ENCODE assay signal across 1 cellular context in the genomic region with DNA sequence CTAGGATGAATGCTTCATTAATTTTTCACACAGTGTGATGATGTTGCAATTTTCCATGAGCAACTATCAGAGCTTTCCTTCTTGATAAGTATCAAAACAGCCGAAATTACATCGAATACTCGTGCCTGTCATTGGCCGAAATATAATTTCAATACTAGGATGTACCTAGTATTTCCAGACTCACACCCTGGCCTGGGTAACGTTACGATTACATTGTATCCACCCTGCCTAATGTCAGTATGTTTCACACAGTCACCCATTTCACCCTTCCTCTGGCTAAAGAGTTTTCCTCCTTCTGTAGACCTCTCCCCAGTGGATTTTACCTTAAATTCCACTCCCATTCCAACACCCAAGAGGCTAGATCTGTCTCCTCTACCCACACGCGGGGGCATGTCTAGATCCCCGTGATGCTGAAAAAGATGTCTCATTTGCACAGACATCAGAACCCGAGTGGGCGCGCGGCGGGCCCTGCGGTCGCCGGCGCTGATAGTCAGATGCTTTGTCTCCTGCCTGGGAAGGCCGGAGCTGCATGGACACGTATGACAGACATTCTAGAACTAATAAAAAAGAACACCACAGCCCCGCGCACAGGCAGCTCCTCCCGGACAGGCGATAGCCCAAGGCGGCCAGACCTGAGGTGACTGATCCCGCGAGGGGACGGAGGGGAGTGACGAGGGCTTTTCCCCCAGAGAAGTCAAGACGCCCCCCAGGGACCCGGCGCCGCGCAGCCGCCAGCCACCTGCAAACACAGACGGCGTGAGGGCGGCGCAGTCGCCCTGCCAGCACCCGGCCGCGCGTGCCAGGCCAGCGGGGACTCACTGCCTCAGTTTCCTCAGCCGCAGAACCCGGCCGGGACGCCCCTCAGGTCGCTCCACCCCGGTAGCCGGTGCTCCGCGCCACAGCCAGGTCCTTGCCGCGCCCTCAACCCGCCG.
A peak's percentile ranks its signal among the peaks of the same experiment; 100 is the strongest.
TF ChIP-seq lines count a peak whose summit lies in the region.

No MANE protein-coding gene starts in this region.

TF ChIP-seq in K562, 482 proteins besides CTCF, POLR2A, EP300 and RAD21 (continued from another document and continues in another):
- no peak for TF ChIP-seq ZNF75A (CRISPR knock-in tag; IDR thresholded peaks at IDR 0.05)
- TF ChIP-seq ZNF146 (CRISPR knock-in tag; IDR thresholded peaks at IDR 0.05; ENCODE audit: unreplicated experiment) = no peak
- no peak for TF ChIP-seq HDAC3 (IDR thresholded peaks at IDR 0.05; ENCODE audit: borderline replicate concordance, partially characterized antibody)
- no peak for TF ChIP-seq YBX1 (IDR thresholded peaks at IDR 0.05)
- TF ChIP-seq SMAD4 (CRISPR knock-in tag; conservative IDR thresholded peaks at IDR 0.05) = peak; percentile 84
- peak; percentile 81; the same call in 1 of the 2 replicates for TF ChIP-seq RREB1 (CRISPR knock-in tag; IDR thresholded peaks at IDR 0.05)
- TF ChIP-seq CBX3 (IDR thresholded peaks at IDR 0.05; ENCODE audit: borderline replicate concordance in 1 of 2, low read length in 2 of 2) = no peak
- TF ChIP-seq SOX6 (IDR thresholded peaks at IDR 0.05) = no peak
- TF ChIP-seq MCM3 (IDR thresholded peaks at IDR 0.05) = no peak
- TF ChIP-seq, protein P1, sequence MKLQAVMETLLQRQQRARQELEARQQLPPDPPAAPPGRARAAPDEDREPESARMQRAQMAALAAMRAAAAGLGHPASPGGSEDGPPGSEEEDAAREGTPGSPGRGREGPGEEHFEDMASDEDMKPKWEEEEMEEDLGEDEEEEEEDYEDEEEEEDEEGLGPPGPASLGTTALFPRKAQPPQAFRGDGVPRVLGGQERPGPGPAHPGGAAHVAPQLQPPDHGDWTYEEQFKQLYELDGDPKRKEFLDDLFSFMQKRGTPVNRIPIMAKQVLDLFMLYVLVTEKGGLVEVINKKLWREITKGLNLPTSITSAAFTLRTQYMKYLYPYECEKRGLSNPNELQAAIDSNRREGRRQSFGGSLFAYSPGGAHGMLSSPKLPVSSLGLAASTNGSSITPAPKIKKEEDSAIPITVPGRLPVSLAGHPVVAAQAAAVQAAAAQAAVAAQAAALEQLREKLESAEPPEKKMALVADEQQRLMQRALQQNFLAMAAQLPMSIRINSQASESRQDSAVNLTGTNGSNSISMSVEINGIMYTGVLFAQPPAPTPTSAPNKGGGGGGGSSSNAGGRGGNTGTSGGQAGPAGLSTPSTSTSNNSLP (IDR thresholded peaks at IDR 0.05; ENCODE audit: borderline replicate concordance, low read depth, low read length) = no peak
- TF ChIP-seq ZZZ3 (IDR thresholded peaks at IDR 0.05) = no peak
- TF ChIP-seq HDAC6 (IDR thresholded peaks at IDR 0.05; ENCODE audit: low read depth, low read length) = no peak
- TF ChIP-seq SIN3A (IDR thresholded peaks at IDR 0.05; ENCODE audit: borderline replicate concordance in 2 of 2, control insufficient read depth in 1 of 2, low read depth in 2 of 2, low read length in 2 of 2) = peak in 1 of 2 experiments; percentile 2; a peak in 1 of 4 replicates
- TF ChIP-seq MTA2 (IDR thresholded peaks at IDR 0.05; ENCODE audit: low read depth) = no peak
- TF ChIP-seq ZNF449 (CRISPR knock-in tag; IDR thresholded peaks at IDR 0.05) = no peak
- TF ChIP-seq FOXM1 (IDR thresholded peaks at IDR 0.05; ENCODE audit: low read depth) = no peak
- no peak for TF ChIP-seq FOXM1 (CRISPR knock-in tag; IDR thresholded peaks at IDR 0.05; ENCODE audit: low read depth)
- TF ChIP-seq MAFF (IDR thresholded peaks at IDR 0.05; ENCODE audit: low read length) = peak; percentile 68
- TF ChIP-seq CEBPG (CRISPR knock-in tag; IDR thresholded peaks at IDR 0.05) = no peak
- peak; percentile 67 to 86 for TF ChIP-seq CEBPG (tag; conservative IDR thresholded peaks at IDR 0.05 in 1 of 2, IDR thresholded peaks at IDR 0.05 in 1 of 2)
- TF ChIP-seq, protein P2, sequence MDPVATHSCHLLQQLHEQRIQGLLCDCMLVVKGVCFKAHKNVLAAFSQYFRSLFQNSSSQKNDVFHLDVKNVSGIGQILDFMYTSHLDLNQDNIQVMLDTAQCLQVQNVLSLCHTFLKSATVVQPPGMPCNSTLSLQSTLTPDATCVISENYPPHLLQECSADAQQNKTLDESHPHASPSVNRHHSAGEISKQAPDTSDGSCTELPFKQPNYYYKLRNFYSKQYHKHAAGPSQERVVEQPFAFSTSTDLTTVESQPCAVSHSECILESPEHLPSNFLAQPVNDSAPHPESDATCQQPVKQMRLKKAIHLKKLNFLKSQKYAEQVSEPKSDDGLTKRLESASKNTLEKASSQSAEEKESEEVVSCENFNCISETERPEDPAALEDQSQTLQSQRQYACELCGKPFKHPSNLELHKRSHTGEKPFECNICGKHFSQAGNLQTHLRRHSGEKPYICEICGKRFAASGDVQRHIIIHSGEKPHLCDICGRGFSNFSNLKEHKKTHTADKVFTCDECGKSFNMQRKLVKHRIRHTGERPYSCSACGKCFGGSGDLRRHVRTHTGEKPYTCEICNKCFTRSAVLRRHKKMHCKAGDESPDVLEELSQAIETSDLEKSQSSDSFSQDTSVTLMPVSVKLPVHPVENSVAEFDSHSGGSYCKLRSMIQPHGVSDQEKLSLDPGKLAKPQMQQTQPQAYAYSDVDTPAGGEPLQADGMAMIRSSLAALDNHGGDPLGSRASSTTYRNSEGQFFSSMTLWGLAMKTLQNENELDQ (CRISPR knock-in tag; IDR thresholded peaks at IDR 0.05; ENCODE audit: borderline replicate concordance) = no peak
- TF ChIP-seq, protein P3, sequence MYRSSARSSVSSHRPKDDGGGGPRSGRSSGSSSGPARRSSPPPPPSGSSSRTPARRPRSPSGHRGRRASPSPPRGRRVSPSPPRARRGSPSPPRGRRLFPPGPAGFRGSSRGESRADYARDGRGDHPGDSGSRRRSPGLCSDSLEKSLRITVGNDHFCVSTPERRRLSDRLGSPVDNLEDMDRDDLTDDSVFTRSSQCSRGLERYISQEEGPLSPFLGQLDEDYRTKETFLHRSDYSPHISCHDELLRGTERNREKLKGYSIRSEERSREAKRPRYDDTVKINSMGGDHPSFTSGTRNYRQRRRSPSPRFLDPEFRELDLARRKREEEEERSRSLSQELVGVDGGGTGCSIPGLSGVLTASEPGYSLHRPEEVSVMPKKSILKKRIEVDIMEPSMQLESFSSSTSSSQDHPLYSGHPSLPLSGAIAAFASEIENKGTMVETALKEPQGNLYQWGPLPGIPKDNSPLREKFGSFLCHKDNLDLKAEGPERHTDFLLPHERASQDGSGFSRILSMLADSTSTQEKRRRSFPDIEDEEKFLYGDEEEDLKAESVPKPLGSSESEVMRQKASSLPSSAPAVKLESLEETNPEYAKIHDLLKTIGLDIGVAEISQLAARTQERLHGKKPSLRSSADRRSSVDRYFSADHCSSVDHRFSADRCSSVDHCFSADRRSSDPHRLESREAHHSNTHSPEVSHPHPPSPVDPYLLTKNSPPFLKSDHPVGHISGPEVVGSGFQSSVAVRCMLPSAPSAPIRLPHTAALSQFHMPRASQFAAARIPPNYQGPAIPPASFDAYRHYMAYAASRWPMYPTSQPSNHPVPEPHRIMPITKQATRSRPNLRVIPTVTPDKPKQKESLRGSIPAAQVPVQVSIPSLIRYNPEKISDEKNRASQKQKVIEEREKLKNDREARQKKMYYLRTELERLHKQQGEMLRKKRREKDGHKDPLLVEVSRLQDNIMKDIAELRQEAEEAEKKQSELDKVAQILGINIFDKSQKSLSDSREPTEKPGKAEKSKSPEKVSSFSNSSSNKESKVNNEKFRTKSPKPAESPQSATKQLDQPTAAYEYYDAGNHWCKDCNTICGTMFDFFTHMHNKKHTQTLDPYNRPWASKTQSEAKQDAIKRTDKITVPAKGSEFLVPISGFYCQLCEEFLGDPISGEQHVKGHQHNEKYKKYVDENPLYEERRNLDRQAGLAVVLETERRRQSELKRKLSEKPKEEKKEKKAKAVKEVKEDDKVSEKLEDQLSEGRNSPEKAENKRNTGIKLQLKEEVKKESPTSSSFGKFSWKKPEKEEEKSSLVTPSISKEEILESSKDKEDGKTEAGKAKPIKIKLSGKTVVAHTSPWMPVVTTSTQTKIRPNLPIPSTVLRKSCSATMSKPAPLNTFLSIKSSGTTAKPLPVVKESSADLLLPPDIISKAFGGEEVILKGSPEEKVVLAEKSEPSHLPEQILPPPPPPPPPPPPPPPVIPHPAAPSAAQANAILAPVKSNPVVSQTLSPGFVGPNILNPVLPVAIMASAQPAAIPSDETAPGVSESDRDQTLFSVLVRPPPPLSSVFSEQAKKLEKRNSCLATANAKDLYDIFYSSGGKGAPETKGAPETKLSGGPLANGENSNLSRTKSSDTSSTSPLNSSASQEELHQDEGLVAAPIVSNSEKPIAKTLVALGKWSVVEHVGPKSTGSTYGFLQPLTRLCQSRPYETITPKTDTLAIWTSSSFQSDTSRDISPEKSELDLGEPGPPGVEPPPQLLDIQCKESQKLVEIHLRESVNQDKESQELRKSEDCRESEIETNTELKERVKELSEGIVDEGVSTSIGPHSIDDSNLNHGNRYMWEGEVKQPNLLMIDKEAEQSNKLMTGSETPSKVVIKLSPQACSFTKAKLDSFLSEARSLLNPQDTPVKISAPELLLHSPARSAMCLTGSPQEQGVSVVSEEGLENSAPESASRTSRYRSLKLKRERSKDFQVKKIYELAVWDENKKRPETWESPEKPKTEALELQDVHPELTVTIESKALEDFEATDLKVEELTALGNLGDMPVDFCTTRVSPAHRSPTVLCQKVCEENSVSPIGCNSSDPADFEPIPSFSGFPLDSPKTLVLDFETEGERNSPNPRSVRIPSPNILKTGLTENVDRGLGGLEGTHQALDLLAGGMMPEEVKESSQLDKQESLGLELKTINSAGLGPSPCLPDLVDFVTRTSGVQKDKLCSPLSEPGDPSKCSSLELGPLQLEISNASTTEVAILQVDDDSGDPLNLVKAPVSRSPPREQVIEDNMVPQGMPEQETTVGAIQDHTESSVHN (IDR thresholded peaks at IDR 0.05; ENCODE audit: borderline replicate concordance in 1 of 2, low read depth in 1 of 2) = no peak
- TF ChIP-seq PCBP1 (IDR thresholded peaks at IDR 0.05; ENCODE audit: low read depth, low read length, poor library complexity, severe bottlenecking) = no peak
- no peak for TF ChIP-seq HNRNPL (IDR thresholded peaks at IDR 0.05; ENCODE audit: low read depth, low read length)
- TF ChIP-seq ZEB2 (IDR thresholded peaks at IDR 0.05) = no peak
- TF ChIP-seq HNRNPLL (IDR thresholded peaks at IDR 0.05; ENCODE audit: low read depth, low read length, poor library complexity, severe bottlenecking) = no peak
- no peak for TF ChIP-seq SRSF3 (IDR thresholded peaks at IDR 0.05; ENCODE audit: insufficient read depth, low read length)
- TF ChIP-seq PTBP1 (IDR thresholded peaks at IDR 0.05; ENCODE audit: low read depth, low read length) = no peak
- no peak for TF ChIP-seq ARHGAP35 (IDR thresholded peaks at IDR 0.05; ENCODE audit: partially characterized antibody)
- TF ChIP-seq, protein P4, sequence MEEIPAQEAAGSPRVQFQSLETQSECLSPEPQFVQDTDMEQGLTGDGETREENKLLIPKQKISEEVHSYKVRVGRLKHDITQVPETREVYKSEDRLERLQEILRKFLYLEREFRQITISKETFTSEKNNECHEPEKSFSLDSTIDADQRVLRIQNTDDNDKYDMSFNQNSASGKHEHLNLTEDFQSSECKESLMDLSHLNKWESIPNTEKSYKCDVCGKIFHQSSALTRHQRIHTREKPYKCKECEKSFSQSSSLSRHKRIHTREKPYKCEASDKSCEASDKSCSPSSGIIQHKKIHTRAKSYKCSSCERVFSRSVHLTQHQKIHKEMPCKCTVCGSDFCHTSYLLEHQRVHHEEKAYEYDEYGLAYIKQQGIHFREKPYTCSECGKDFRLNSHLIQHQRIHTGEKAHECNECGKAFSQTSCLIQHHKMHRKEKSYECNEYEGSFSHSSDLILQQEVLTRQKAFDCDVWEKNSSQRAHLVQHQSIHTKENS (CRISPR knock-in tag; IDR thresholded peaks at IDR 0.05) = no peak
- TF ChIP-seq ZBTB7A (IDR thresholded peaks at IDR 0.05; ENCODE audit: borderline replicate concordance, control insufficient read depth, low read depth, low read length) = peak; percentile 64; the same call in 1 of the 2 replicates
- TF ChIP-seq HDGF (IDR thresholded peaks at IDR 0.05) = no peak
